In the genomic region with DNA sequence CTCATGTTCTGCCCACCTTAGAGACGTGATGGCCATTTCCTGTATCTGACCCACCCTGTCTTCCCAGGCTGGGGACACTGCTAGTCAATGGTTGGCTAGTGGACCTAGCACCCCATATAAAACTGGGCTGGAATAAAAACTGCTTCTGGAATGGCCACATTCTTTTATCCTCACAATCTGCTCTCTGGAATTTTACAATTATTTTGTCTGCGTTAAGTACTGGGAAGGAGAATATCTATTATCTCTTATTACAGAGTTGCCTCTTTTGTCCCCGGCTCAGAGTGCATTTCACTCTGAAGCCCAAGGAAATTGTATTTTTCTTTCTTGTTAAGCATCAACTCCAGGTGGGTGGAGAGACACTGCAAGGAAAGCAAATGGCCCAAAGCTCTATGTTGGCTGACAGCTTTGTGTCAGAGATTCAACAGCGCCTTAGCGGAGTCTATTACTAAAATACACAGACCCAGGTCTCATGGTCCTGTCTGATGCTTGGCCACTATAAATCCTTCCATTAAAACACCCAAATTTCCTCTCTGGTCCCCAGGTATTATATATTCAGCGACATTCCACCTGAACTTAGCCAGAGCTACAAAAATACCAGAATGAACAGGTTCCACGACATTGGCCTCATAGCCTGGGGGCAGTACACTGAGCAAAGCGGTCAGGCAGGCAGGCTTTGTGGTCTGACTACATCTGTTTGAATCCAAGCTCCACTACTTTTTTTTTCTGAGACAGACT, we compare ENCODE assay signal across 9 cellular contexts.
DNase-seq lines count a peak whose midpoint lies in the region; ATAC-seq, FAIRE-seq and TF ChIP-seq lines count a peak whose summit lies in the region.
"Had no signal": no experiment of that assay in that cellular context is flagged by ENCODE, and none has a peak within 500 bp of the region (broad histone marks: within the 10 kb centered on the region; RNA-seq: fewer than 3 reads in every experiment).

No MANE protein-coding gene starts in this region.

- H3K4me2 ChIP-seq in keratinocyte (ENCODE audit: control insufficient read depth, extremely low read depth, insufficient read depth, low read depth, low read length) = peak overlapping the region; percentile 99

- no peak overlapping the region for H2AFZ ChIP-seq in keratinocyte (ENCODE audit: control insufficient read depth, low read length)

- no peaks in the 10 kb centered on the region for H4K20me1 ChIP-seq in keratinocyte (ENCODE audit: control insufficient read depth, extremely low read depth, insufficient read depth, low read length)

- H3K79me2 ChIP-seq in keratinocyte (ENCODE audit: control insufficient read depth, insufficient read depth, low read length) = peaks cover 15% of the 10 kb centered on the region

- intact Hi-C loops in spleen (cut with DNase I; ENCODE audit: low total_unique reads) = no loop called here

- DNase-seq in DMS153 (lab: John Stamatoyannopoulos, UW) = peak; percentile 6
- no peak for DNase-seq in DMS153 treated with DMSO at 0.1 percent for 48 hours (lab: John Stamatoyannopoulos, UW; ENCODE audit: unreplicated experiment)
- no peak for DNase-seq in keratinocyte (ENCODE audit: low read depth, low spot score)
- no peak for DNase-seq in spleen
- no peak for DNase-seq in frontal cortex (ENCODE audit: low spot score in 2 of 2)

- no peak for TF ChIP-seq CTCF in WI38 (IDR thresholded peaks at IDR 0.05; ENCODE audit: low read depth, low read length)
- no peak for TF ChIP-seq CTCF in keratinocyte (optimal IDR thresholded peaks at IDR 0.05 in 1 of 3, IDR thresholded peaks at IDR 0.05 in 1 of 3, conservative IDR thresholded peaks at IDR 0.05 in 1 of 3; ENCODE audit: extremely low read depth in 1 of 3, insufficient read depth in 2 of 3, low read length in 3 of 3)
- no peak for TF ChIP-seq CTCF in spleen (IDR thresholded peaks at IDR 0.05 in 8 of 11, conservative IDR thresholded peaks at IDR 0.05 in 3 of 11)

- no peak for TF ChIP-seq POLR2A in spleen (IDR thresholded peaks at IDR 0.05)

- dilution Hi-C loops in keratinocyte (cut with MboI; ENCODE audit: extremely low pct_ligation_motif_present, low sequenced_read_pairs) = no loop called here

- H3K36me3 ChIP-seq in keratinocyte (ENCODE audit: control insufficient read depth in 2 of 2, extremely low read depth in 1 of 2, insufficient read depth in 2 of 2, low read length in 2 of 2) = no peaks in the 10 kb centered on the region
- H3K36me3 ChIP-seq in spleen = no peaks in the 10 kb centered on the region

- H3K27me3 ChIP-seq in keratinocyte (ENCODE audit: control insufficient read depth, extremely low read depth, insufficient read depth, low read length) (no peaks in the 10 kb centered on the region), spleen (replicated peaks in 1 of 7) (peaks cover 0 to 9% (median 0%) of the 10 kb centered on the region in 7 donors)

- WGBS in spleen, 5 donors = 75 to 86% (median 84%) methylated on average over 8 of the region's 8 CpGs

- H3K9ac ChIP-seq in keratinocyte (ENCODE audit: control insufficient read depth, extremely low read depth, insufficient read depth, low read length) = peak overlapping the region; percentile 13

- ATAC-seq in HG02884 (IDR thresholded peaks at IDR 0.05; ENCODE audit: unreplicated experiment) = no peak
- ATAC-seq in GM21529 (IDR thresholded peaks at IDR 0.05; ENCODE audit: unreplicated experiment) = no peak

- FAIRE-seq in keratinocyte (lab: Jason Lieb, UNC) = no peak
- FAIRE-seq in frontal cortex (lab: Jason Lieb, UNC) = no peak
- FAIRE-seq: colon had no signal

- peaks cover 64% of the 10 kb centered on the region for H3K4me1 ChIP-seq in keratinocyte (ENCODE audit: control insufficient read depth, extremely low read depth, insufficient read depth, low read length)
- peaks cover 5 to 88% (median 53%) of the 10 kb centered on the region in 6 donors for H3K4me1 ChIP-seq in spleen

- H3K27ac ChIP-seq in keratinocyte (ENCODE audit: control insufficient read depth, insufficient read depth, low read length) = peak overlapping the region; percentile 66
- peak overlapping the region in 7 of 8 donors; percentile 24 to 78 (median 71) for H3K27ac ChIP-seq in spleen

- no peaks in the 10 kb centered on the region for H3K9me1 ChIP-seq in keratinocyte (ENCODE audit: control insufficient read depth, extremely low read depth, insufficient read depth, low read length)

- H3K4me3 ChIP-seq in WI38 (ENCODE audit: low read depth, low read length) = peak overlapping the region; percentile 67
- H3K4me3 ChIP-seq in keratinocyte (ENCODE audit: control insufficient read depth in 2 of 3, extremely low read depth in 1 of 3, insufficient read depth in 2 of 3, low read depth in 1 of 3, low read length in 3 of 3) = peak overlapping the region in 2 of 3 experiments; percentile 71 to 85
- H3K4me3 ChIP-seq in spleen = peak overlapping the region in 6 of 8 donors; percentile 33 to 70 (median 49)

- H3K9me3 ChIP-seq in keratinocyte (ENCODE audit: control insufficient read depth, low read depth, low read length) (no peaks in the 10 kb centered on the region), spleen (no peaks in the 10 kb centered on the region)
